36 cellular contexts compared by ENCODE assay signal in genomic region chr11:68392822-68393221, GRCh38.
"Had no signal": no experiment of that assay in that cellular context is flagged by ENCODE, and none has a peak within 500 bp of the region (broad histone marks: within the 10 kb centered on the region; RNA-seq: fewer than 3 reads in every experiment).

No MANE protein-coding gene starts in this region.

- H3K4me3 Mint-ChIP-seq: activated CD4-positive, alpha-beta memory T cell treated with anti-CD3 and anti-CD28 coated beads, Interleukin-2, amount 10 ng/mL, durations not matched to agents 7 days and 5 days; activated CD4-positive, alpha-beta T cell treated with anti-CD3 and anti-CD28 coated beads for 36 hours; activated CD4-positive, alpha-beta T cell treated with anti-CD3 and anti-CD28 coated beads, Interleukin-2, amount 10 ng/mL, durations not matched to agents 7 days and 5 days; activated CD8-positive, alpha-beta memory T cell treated with anti-CD3 and anti-CD28 coated beads, Interleukin-2, amount 10 ng/mL, durations not matched to agents 7 days and 5 days; activated CD8-positive, alpha-beta T cell treated with anti-CD3 and anti-CD28 coated beads, Interleukin-2, amount 10 ng/mL, durations not matched to agents 7 days and 5 days; activated naive CD4-positive, alpha-beta T cell treated with anti-CD3 and anti-CD28 coated beads, Interleukin-2, amount 10 ng/mL, durations not matched to agents 7 days and 5 days; activated naive CD4-positive, alpha-beta T cell treated with anti-CD3 and anti-CD28 coated beads, Interleukin-2, amount 50 U/mL, for 24 hours; activated naive CD8-positive, alpha-beta T cell; activated naive CD8-positive, alpha-beta T cell treated with anti-CD3 and anti-CD28 coated beads, Interleukin-2, amount 10 ng/mL, durations not matched to agents 7 days and 5 days; activated naive CD8-positive, alpha-beta T cell treated with anti-CD3 and anti-CD28 coated beads, Interleukin-2, amount 50 U/mL, for 24 hours; activated T-cell treated with anti-CD3 and anti-CD28 coated beads, Interleukin-2, amount 50 U/mL, for 24 hours; brain; central memory CD8-positive, alpha-beta T cell; T-helper 1 cell treated with Interleukin-12 subunit alpha and Interleukin-12 subunit beta and Interleukin-4 antibody, amounts not matched to agents 30 μg/mL and 1 μg/mL, for 36 hours; T-helper 2 cell treated with Interferon-gamma antibody and Interleukin-4, amounts not matched to agents 5 μg/mL and 100 μg/mL, for 36 hours had no signal

- H3K27ac Mint-ChIP-seq: activated CD4-positive, alpha-beta memory T cell treated with anti-CD3 and anti-CD28 coated beads, Interleukin-2, amount 10 ng/mL, durations not matched to agents 7 days and 5 days; activated CD4-positive, alpha-beta T cell treated with anti-CD3 and anti-CD28 coated beads for 36 hours; activated CD4-positive, alpha-beta T cell treated with anti-CD3 and anti-CD28 coated beads, Interleukin-2, amount 10 ng/mL, durations not matched to agents 7 days and 5 days; activated CD8-positive, alpha-beta memory T cell treated with anti-CD3 and anti-CD28 coated beads, Interleukin-2, amount 10 ng/mL, durations not matched to agents 7 days and 5 days; activated CD8-positive, alpha-beta T cell treated with anti-CD3 and anti-CD28 coated beads, Interleukin-2, amount 10 ng/mL, durations not matched to agents 7 days and 5 days; activated naive CD4-positive, alpha-beta T cell treated with anti-CD3 and anti-CD28 coated beads, Interleukin-2, amount 10 ng/mL, durations not matched to agents 7 days and 5 days; activated naive CD4-positive, alpha-beta T cell treated with anti-CD3 and anti-CD28 coated beads, Interleukin-2, amount 50 U/mL, for 24 hours; activated naive CD8-positive, alpha-beta T cell; activated naive CD8-positive, alpha-beta T cell treated with anti-CD3 and anti-CD28 coated beads, Interleukin-2, amount 10 ng/mL, durations not matched to agents 7 days and 5 days; activated naive CD8-positive, alpha-beta T cell treated with anti-CD3 and anti-CD28 coated beads, Interleukin-2, amount 50 U/mL, for 24 hours; activated T-cell treated with anti-CD3 and anti-CD28 coated beads, Interleukin-2, amount 50 U/mL, for 24 hours; activated T-helper 2 cell treated with anti-CD3 and anti-CD28 coated beads, Interferon-gamma antibody, Interleukin-2, Interleukin-4, amounts not matched to agents 10 μg/mL and 5 μg/mL and 100 μg/mL, durations not matched to agents 14 hours and 24 hours and 36 hours; brain; T-helper 1 cell treated with Interleukin-12 subunit alpha and Interleukin-12 subunit beta and Interleukin-4 antibody, amounts not matched to agents 30 μg/mL and 1 μg/mL, for 36 hours; T-helper 2 cell treated with Interferon-gamma antibody and Interleukin-4, amounts not matched to agents 5 μg/mL and 100 μg/mL, for 36 hours had no signal

- H3K9me3 ChIP-seq: ascending aorta had no signal

- H3K36me3 Mint-ChIP-seq: activated CD8-positive, alpha-beta memory T cell treated with anti-CD3 and anti-CD28 coated beads, Interleukin-2, amount 10 ng/mL, durations not matched to agents 7 days and 5 days; activated naive CD4-positive, alpha-beta T cell treated with anti-CD3 and anti-CD28 coated beads, Interleukin-2, amount 50 U/mL, for 24 hours; activated naive CD8-positive, alpha-beta T cell had no signal

- H3K27me3 Mint-ChIP-seq: activated CD4-positive, alpha-beta memory T cell treated with anti-CD3 and anti-CD28 coated beads, Interleukin-2, amount 10 ng/mL, durations not matched to agents 7 days and 5 days; activated CD4-positive, alpha-beta T cell treated with anti-CD3 and anti-CD28 coated beads for 36 hours; activated CD4-positive, alpha-beta T cell treated with anti-CD3 and anti-CD28 coated beads, Interleukin-2, amount 10 ng/mL, durations not matched to agents 7 days and 5 days; activated CD8-positive, alpha-beta memory T cell treated with anti-CD3 and anti-CD28 coated beads, Interleukin-2, amount 10 ng/mL, durations not matched to agents 7 days and 5 days; activated naive CD4-positive, alpha-beta T cell treated with anti-CD3 and anti-CD28 coated beads, Interleukin-2, amount 10 ng/mL, durations not matched to agents 7 days and 5 days; activated naive CD4-positive, alpha-beta T cell treated with anti-CD3 and anti-CD28 coated beads, Interleukin-2, amount 50 U/mL, for 24 hours; activated naive CD8-positive, alpha-beta T cell; activated naive CD8-positive, alpha-beta T cell treated with anti-CD3 and anti-CD28 coated beads, Interleukin-2, amount 10 ng/mL, durations not matched to agents 7 days and 5 days; activated naive CD8-positive, alpha-beta T cell treated with anti-CD3 and anti-CD28 coated beads, Interleukin-2, amount 50 U/mL, for 24 hours; activated T-cell treated with anti-CD3 and anti-CD28 coated beads, Interleukin-2, amount 50 U/mL, for 24 hours; brain; central memory CD8-positive, alpha-beta T cell had no signal

- H3K4me3 ChIP-seq: ascending aorta, cardiac muscle cell had no signal

- H3K27me3 ChIP-seq: ascending aorta, cardiac muscle cell had no signal

- H3K27ac ChIP-seq: ascending aorta, cardiac muscle cell had no signal

- H3K4me1 Mint-ChIP-seq: activated CD4-positive, alpha-beta memory T cell treated with anti-CD3 and anti-CD28 coated beads, Interleukin-2, amount 10 ng/mL, durations not matched to agents 7 days and 5 days; activated CD4-positive, alpha-beta T cell treated with anti-CD3 and anti-CD28 coated beads for 36 hours; activated CD4-positive, alpha-beta T cell treated with anti-CD3 and anti-CD28 coated beads, Interleukin-2, amount 10 ng/mL, durations not matched to agents 7 days and 5 days; activated CD8-positive, alpha-beta memory T cell treated with anti-CD3 and anti-CD28 coated beads, Interleukin-2, amount 10 ng/mL, durations not matched to agents 7 days and 5 days; activated naive CD4-positive, alpha-beta T cell treated with anti-CD3 and anti-CD28 coated beads, Interleukin-2, amount 10 ng/mL, durations not matched to agents 7 days and 5 days; activated naive CD4-positive, alpha-beta T cell treated with anti-CD3 and anti-CD28 coated beads, Interleukin-2, amount 50 U/mL, for 24 hours; activated naive CD8-positive, alpha-beta T cell treated with anti-CD3 and anti-CD28 coated beads, Interleukin-2, amount 50 U/mL, for 24 hours; central memory CD8-positive, alpha-beta T cell had no signal

- DNase-seq: activated CD4-positive, alpha-beta memory T cell treated with anti-CD3 and anti-CD28 coated beads, Interleukin-2, amount 10 ng/mL, durations not matched to agents 7 days and 5 days; activated CD4-positive, alpha-beta T cell treated with anti-CD3 and anti-CD28 coated beads for 1 hour; activated CD4-positive, alpha-beta T cell treated with anti-CD3 and anti-CD28 coated beads for 36 hours; activated CD4-positive, alpha-beta T cell treated with anti-CD3 and anti-CD28 coated beads for 48 hours; activated CD4-positive, alpha-beta T cell treated with anti-CD3 and anti-CD28 coated beads, Interleukin-2, amount 10 ng/mL, durations not matched to agents 7 days and 5 days; activated CD4-positive, alpha-beta T cell treated with anti-CD3 and anti-CD28 coated beads, Interleukin-2, amount 50 U/mL, for 48 hours; activated CD4-positive, CD25-positive, alpha-beta regulatory T cell; activated CD8-positive, alpha-beta memory T cell treated with anti-CD3 and anti-CD28 coated beads for 24 hours; activated CD8-positive, alpha-beta memory T cell treated with anti-CD3 and anti-CD28 coated beads, Interleukin-2, amount 10 ng/mL, durations not matched to agents 7 days and 5 days; activated CD8-positive, alpha-beta memory T cell treated with anti-CD3 and anti-CD28 coated beads, Interleukin-2, amount 50 U/mL, for 48 hours; activated CD8-positive, alpha-beta T cell treated with anti-CD3 and anti-CD28 coated beads, Interleukin-2, amount 10 ng/mL, durations not matched to agents 7 days and 5 days; activated effector memory CD4-positive, alpha-beta T cell treated with Interleukin-2 at 50 U/mL for 16 hours; activated gamma-delta T cell; activated naive CD4-positive, alpha-beta T cell treated with anti-CD3 and anti-CD28 coated beads, Interleukin-2, amount 10 ng/mL, durations not matched to agents 7 days and 5 days; activated naive CD4-positive, alpha-beta T cell treated with Interleukin-2 at 50 U/mL for 16 hours; activated naive CD8-positive, alpha-beta T cell treated with anti-CD3 and anti-CD28 coated beads, Interleukin-2, amount 10 ng/mL, durations not matched to agents 7 days and 5 days; activated naive CD8-positive, alpha-beta T cell treated with anti-CD3 and anti-CD28 coated beads, Interleukin-2, amount 50 U/mL, for 24 hours; activated T-cell treated with anti-CD3 and anti-CD28 coated beads, Interleukin-2, amount 50 U/mL, for 24 hours; activated T-cell treated with anti-CD3 and anti-CD28 coated beads, Interleukin-2, amount 50 U/mL, for 48 hours; amygdala; anterior cingulate cortex; caudate nucleus; cerebellar nuclear complex; T-helper 1 cell; T-helper 2 cell; T-helper 9 cell had no signal

- H3K9me3 Mint-ChIP-seq: activated CD4-positive, alpha-beta memory T cell treated with anti-CD3 and anti-CD28 coated beads, Interleukin-2, amount 10 ng/mL, durations not matched to agents 7 days and 5 days; activated CD4-positive, alpha-beta T cell treated with anti-CD3 and anti-CD28 coated beads, Interleukin-2, amount 10 ng/mL, durations not matched to agents 7 days and 5 days; activated naive CD4-positive, alpha-beta T cell treated with anti-CD3 and anti-CD28 coated beads, Interleukin-2, amount 10 ng/mL, durations not matched to agents 7 days and 5 days; activated naive CD4-positive, alpha-beta T cell treated with anti-CD3 and anti-CD28 coated beads, Interleukin-2, amount 50 U/mL, for 24 hours; activated naive CD8-positive, alpha-beta T cell treated with anti-CD3 and anti-CD28 coated beads, Interleukin-2, amount 10 ng/mL, durations not matched to agents 7 days and 5 days; activated naive CD8-positive, alpha-beta T cell treated with anti-CD3 and anti-CD28 coated beads, Interleukin-2, amount 50 U/mL, for 24 hours; activated T-cell treated with anti-CD3 and anti-CD28 coated beads, Interleukin-2, amount 50 U/mL, for 24 hours; activated T-helper 2 cell treated with anti-CD3 and anti-CD28 coated beads, Interferon-gamma antibody, Interleukin-2, Interleukin-4, amounts not matched to agents 10 μg/mL and 5 μg/mL and 100 μg/mL, durations not matched to agents 14 hours and 24 hours and 36 hours; central memory CD8-positive, alpha-beta T cell; T-helper 1 cell treated with Interleukin-12 subunit alpha and Interleukin-12 subunit beta and Interleukin-4 antibody, amounts not matched to agents 30 μg/mL and 1 μg/mL, for 36 hours; T-helper 2 cell treated with Interferon-gamma antibody and Interleukin-4, amounts not matched to agents 5 μg/mL and 100 μg/mL, for 36 hours had no signal

- ATAC-seq: activated CD4-positive, alpha-beta T cell treated with anti-CD3 and anti-CD28 coated beads for 36 hours; activated CD4-positive, CD25-positive, alpha-beta regulatory T cell treated with anti-CD3 and anti-CD28 coated beads, Interleukin-2, amount 50 U/mL, for 24 hours; activated CD8-positive, alpha-beta memory T cell treated with anti-CD3 and anti-CD28 coated beads, Interleukin-2, amount 10 ng/mL, durations not matched to agents 7 days and 5 days; activated CD8-positive, alpha-beta T cell treated with anti-CD3 and anti-CD28 coated beads, Interleukin-2, amount 10 ng/mL, durations not matched to agents 7 days and 5 days; activated naive CD8-positive, alpha-beta T cell treated with anti-CD3 and anti-CD28 coated beads, Interleukin-2, amount 50 U/mL, for 24 hours had no signal

- H3K4me1 ChIP-seq: ascending aorta had no signal
